Comparison of ENCODE assay signal across 1 cellular context in the genomic region with DNA sequence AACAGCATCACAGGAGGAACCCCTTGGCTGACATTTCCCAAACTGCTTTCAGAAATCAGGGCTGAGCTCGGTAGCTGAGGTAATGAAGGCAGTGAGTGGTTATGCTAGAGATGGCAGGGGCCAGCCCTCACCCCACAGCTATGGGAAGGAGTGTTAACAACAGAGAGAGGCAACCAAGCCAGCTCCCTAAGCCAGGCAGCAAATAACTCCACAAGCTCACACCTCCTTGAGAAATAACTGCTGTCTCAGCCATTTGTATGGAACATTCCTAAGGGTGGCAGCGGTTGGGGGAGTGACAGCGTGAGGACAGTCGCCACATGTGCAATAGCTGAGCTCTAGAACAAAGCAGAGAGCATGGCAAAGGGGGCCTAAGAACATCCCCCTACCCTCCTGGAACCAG.
TF ChIP-seq lines count a peak whose summit lies in the region.

No MANE protein-coding gene starts in this region.

TF ChIP-seq in GM23338, 12 proteins besides CTCF, POLR2A, EP300 and RAD21 (continued from another document):
- TF ChIP-seq, protein P1, sequence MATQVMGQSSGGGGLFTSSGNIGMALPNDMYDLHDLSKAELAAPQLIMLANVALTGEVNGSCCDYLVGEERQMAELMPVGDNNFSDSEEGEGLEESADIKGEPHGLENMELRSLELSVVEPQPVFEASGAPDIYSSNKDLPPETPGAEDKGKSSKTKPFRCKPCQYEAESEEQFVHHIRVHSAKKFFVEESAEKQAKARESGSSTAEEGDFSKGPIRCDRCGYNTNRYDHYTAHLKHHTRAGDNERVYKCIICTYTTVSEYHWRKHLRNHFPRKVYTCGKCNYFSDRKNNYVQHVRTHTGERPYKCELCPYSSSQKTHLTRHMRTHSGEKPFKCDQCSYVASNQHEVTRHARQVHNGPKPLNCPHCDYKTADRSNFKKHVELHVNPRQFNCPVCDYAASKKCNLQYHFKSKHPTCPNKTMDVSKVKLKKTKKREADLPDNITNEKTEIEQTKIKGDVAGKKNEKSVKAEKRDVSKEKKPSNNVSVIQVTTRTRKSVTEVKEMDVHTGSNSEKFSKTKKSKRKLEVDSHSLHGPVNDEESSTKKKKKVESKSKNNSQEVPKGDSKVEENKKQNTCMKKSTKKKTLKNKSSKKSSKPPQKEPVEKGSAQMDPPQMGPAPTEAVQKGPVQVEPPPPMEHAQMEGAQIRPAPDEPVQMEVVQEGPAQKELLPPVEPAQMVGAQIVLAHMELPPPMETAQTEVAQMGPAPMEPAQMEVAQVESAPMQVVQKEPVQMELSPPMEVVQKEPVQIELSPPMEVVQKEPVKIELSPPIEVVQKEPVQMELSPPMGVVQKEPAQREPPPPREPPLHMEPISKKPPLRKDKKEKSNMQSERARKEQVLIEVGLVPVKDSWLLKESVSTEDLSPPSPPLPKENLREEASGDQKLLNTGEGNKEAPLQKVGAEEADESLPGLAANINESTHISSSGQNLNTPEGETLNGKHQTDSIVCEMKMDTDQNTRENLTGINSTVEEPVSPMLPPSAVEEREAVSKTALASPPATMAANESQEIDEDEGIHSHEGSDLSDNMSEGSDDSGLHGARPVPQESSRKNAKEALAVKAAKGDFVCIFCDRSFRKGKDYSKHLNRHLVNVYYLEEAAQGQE (IDR thresholded peaks at IDR 0.05; ENCODE audit: unreplicated experiment): no peak
- no peak for TF ChIP-seq NANOG (IDR thresholded peaks at IDR 0.05; ENCODE audit: borderline replicate concordance)
